Comparison of ENCODE assay signal across 9 cellular contexts in genomic region chr7:15561840-15562239, GRCh38. TPM values are rescaled to one million over a fixed set of nuclear protein-coding genes. Genes with fewer than 3 reads are reported as not detected.
DNase-seq lines count a peak whose midpoint lies in the region; ATAC-seq and TF ChIP-seq lines count a peak whose summit lies in the region.
"Had no signal": no experiment of that assay in that cellular context is flagged by ENCODE, and none has a peak within 500 bp of the region (broad histone marks: within the 10 kb centered on the region; RNA-seq: fewer than 3 reads in every experiment).

TSS of gene AGMO (minus strand) at chr7:15562015.

- ATAC-seq in left colon: peak; percentile 100
- no peak for ATAC-seq in thoracic aorta (ENCODE audit: insufficient number of reproducible peaks, low FRiP score, low read depth)
- ATAC-seq in GM19455 (IDR thresholded peaks at IDR 0.05; ENCODE audit: unreplicated experiment): no peak
- no peak for ATAC-seq in HG02571 (IDR thresholded peaks at IDR 0.05; ENCODE audit: unreplicated experiment)
- ATAC-seq in GM19467 (IDR thresholded peaks at IDR 0.05; ENCODE audit: unreplicated experiment): no peak

- no peaks in the 10 kb centered on the region for H3K9me3 ChIP-seq in thoracic aorta

- H3K27me3 Mint-ChIP-seq in CD14-positive monocyte (ENCODE audit: low read depth in 3 of 3): no peaks in the 10 kb centered on the region

- no peaks in the 10 kb centered on the region for H3K36me3 ChIP-seq in thoracic aorta

- DNase-seq in NCI-H345 treated with DMSO at 0.1 percent for 48 hours (lab: John Stamatoyannopoulos, UW; ENCODE audit: unreplicated experiment) (peak; percentile 81), choroid plexus epithelial cell (ENCODE audit: low read depth) (peak; percentile 47), left colon (peak; percentile 68 to 87), thoracic aorta (ENCODE audit: low spot score) (peak; percentile 5), CD14-positive monocyte (ENCODE audit: low spot score) (no peak)
- DNase-seq: activated CD4-positive, alpha-beta T cell treated with anti-CD3 and anti-CD28 coated beads, Interleukin-2, amount 50 U/mL, for 4 hours had no signal

- H3K36me3 Mint-ChIP-seq in CD14-positive monocyte: no peaks in the 10 kb centered on the region

- intact Hi-C loops in left colon (cut with DNase I, micrococcal nuclease) (no loop called here), CD14-positive monocyte (cut with micrococcal nuclease) (no loop called here)

- no peaks in the 10 kb centered on the region for H3K27me3 ChIP-seq in thoracic aorta (replicated peaks; ENCODE audit: insufficient read depth)

- peak within 1 kb of the TSS in 1 of 2 donors; percentile 57 for H3K27ac ChIP-seq in thoracic aorta

- H3K27ac Mint-ChIP-seq in CD14-positive monocyte: no peak within 1 kb of the TSS

- no peak within 1 kb of the TSS for H3K4me3 Mint-ChIP-seq in CD14-positive monocyte

- H3K4me1 Mint-ChIP-seq in CD14-positive monocyte: no peaks in the 10 kb centered on the region

- H3K4me3 ChIP-seq in choroid plexus epithelial cell (ENCODE audit: low read depth, low read length) (no peak within 1 kb of the TSS), thoracic aorta (peak within 1 kb of the TSS; percentile 53)

- no peak for TF ChIP-seq CTCF in choroid plexus epithelial cell (conservative IDR thresholded peaks at IDR 0.05; ENCODE audit: low read depth, low read length)
- no peak for TF ChIP-seq CTCF in thoracic aorta (IDR thresholded peaks at IDR 0.05)
- no peak for TF ChIP-seq CTCF in CD14-positive monocyte (IDR thresholded peaks at IDR 0.05)

- H3K9me3 Mint-ChIP-seq in CD14-positive monocyte: peaks cover 0 to 4% (median 0%) of the 10 kb centered on the region in 7 donors

- peaks cover 4 to 17% of the 10 kb centered on the region in 2 donors for H3K4me1 ChIP-seq in thoracic aorta (ENCODE audit: control insufficient read depth in 1 of 2, low read depth in 2 of 2)

RNA-seq across cellular contexts. Expression of gene AGMO, which starts in this region (rescaled TPM):
- 1 to 10 TPM in 1 of 2 donors, under 1 TPM in 1; 0.37 to 1.9 TPM for total RNA-seq in left colon
- total RNA-seq in thoracic aorta: 1 to 10 TPM in 1 of 2 donors, under 1 TPM in 1; 0.85 to 3.0 TPM
- not detected for polyA plus RNA-seq in CD14-positive monocyte
